15 cellular contexts compared by ENCODE assay signal in the genomic region with DNA sequence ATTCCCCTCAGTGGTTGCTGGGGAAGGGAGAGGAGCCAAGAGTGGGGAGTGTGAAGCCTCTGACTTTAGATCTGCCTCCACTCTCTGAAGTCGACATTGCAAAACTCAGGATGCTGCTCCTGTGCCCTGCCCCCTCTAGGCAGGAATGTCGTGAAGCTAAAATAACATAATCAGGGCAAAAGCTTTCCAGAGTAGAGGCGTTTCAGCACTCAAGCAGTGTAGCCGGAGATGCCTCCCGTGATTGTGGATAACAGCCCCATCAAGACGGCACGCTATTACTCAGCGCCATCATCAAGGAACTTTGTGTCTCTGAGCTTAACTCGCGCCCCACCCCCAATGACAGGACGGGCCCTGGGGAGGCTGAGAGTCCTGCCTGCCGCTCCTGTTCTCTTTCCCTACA.
DNase-seq lines count a peak whose midpoint lies in the region; ATAC-seq and TF ChIP-seq lines count a peak whose summit lies in the region.
"Had no signal": no experiment of that assay in that cellular context is flagged by ENCODE, and none has a peak within 500 bp of the region (broad histone marks: within the 10 kb centered on the region; RNA-seq: fewer than 3 reads in every experiment).

No MANE protein-coding gene starts in this region.

- TF ChIP-seq CTCF in cardiac muscle cell (IDR thresholded peaks at IDR 0.05; ENCODE audit: low read depth, low read length): peak; percentile 45
- TF ChIP-seq CTCF in retinal pigment epithelial cell (conservative IDR thresholded peaks at IDR 0.05; ENCODE audit: low read depth, low read length): peak; percentile 49

- ATAC-seq in SK-N-SH treated with all-trans-retinoic acid at 6 μM for 48 hours (peak; percentile 40; the same call in 2 of the 3 replicates), GM21786 (IDR thresholded peaks at IDR 0.05; ENCODE audit: unreplicated experiment) (no peak)

- DNase-seq in cardiac muscle cell (ENCODE audit: low read depth in 1 of 2, low spot score in 1 of 2) (peak; percentile 64 to 67), cardiac septum (ENCODE audit: low spot score) (no peak), foreskin melanocyte (peak; percentile 15), retinal pigment epithelial cell (ENCODE audit: low read depth) (no peak), NCI-H146 (lab: John Stamatoyannopoulos, UW) (no peak), SHP77 treated with DMSO at 0.1 percent for 48 hours (lab: John Stamatoyannopoulos, UW) (no peak)
- DNase-seq: activated CD4-positive, CD25-positive, alpha-beta regulatory T cell treated with anti-CD3 and anti-CD28 coated beads, Interleukin-2, amount 50 U/mL, for 72 hours; activated naive CD4-positive, alpha-beta T cell treated with Interleukin-2 at 50 U/mL for 16 hours; NCI-H2081 treated with DMSO at 0.1 percent for 48 hours; occipital lobe; SHP77 had no signal

- H3K4me1 ChIP-seq in cardiac muscle cell (ENCODE audit: low read depth): no peaks in the 10 kb centered on the region
- H3K4me1 ChIP-seq: thyroid gland had no signal

- H3K4me3 ChIP-seq in cardiac muscle cell (no peak overlapping the region), retinal pigment epithelial cell (ENCODE audit: low read length) (no peak overlapping the region)
- H3K4me3 ChIP-seq: BLaER1, thyroid gland had no signal

- no peaks in the 10 kb centered on the region for H3K36me3 ChIP-seq in cardiac muscle cell
- H3K36me3 ChIP-seq: BLaER1, thyroid gland had no signal

- intact Hi-C loops in cardiac septum (cut with DNase I): no loop called here

- H3K9me3 ChIP-seq in cardiac muscle cell (ENCODE audit: low read depth): no peaks in the 10 kb centered on the region
- H3K9me3 ChIP-seq: BLaER1, thyroid gland had no signal

- no peaks in the 10 kb centered on the region for H3K27me3 ChIP-seq in cardiac muscle cell
- H3K27me3 ChIP-seq: BLaER1, thyroid gland had no signal

- H3K27ac ChIP-seq in cardiac muscle cell: no peak overlapping the region
- H3K27ac ChIP-seq: BLaER1 had no signal

TF ChIP-seq in SK-N-SH treated with all-trans-retinoic acid at 6 μM for 48 hours, 23 proteins besides CTCF, POLR2A, EP300 and RAD21:
- TF ChIP-seq GLIS3 (CRISPR knock-in tag; IDR thresholded peaks at IDR 0.05): no peak
- TF ChIP-seq, protein P1, sequence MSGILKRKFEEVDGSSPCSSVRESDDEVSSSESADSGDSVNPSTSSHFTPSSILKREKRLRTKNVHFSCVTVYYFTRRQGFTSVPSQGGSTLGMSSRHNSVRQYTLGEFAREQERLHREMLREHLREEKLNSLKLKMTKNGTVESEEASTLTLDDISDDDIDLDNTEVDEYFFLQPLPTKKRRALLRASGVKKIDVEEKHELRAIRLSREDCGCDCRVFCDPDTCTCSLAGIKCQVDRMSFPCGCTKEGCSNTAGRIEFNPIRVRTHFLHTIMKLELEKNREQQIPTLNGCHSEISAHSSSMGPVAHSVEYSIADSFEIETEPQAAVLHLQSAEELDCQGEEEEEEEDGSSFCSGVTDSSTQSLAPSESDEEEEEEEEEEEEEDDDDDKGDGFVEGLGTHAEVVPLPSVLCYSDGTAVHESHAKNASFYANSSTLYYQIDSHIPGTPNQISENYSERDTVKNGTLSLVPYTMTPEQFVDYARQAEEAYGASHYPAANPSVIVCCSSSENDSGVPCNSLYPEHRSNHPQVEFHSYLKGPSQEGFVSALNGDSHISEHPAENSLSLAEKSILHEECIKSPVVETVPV (CRISPR knock-in tag; IDR thresholded peaks at IDR 0.05): no peak
- no peak for TF ChIP-seq RARB (CRISPR knock-in tag; IDR thresholded peaks at IDR 0.05)

Comparison
In these comparisons a context has a peak if more than half of its experiments do, and no peak if none do; other contexts are left out.
1. DNase-seq: peak in cardiac muscle cell (2 of 2) and foreskin melanocyte (single experiment); none in cardiac septum (single experiment), retinal pigment epithelial cell (single experiment), NCI-H146 (single experiment) and SHP77 treated with DMSO at 0.1 percent for 48 hours (single experiment).